15 cellular contexts compared by ENCODE assay signal in the genomic region with DNA sequence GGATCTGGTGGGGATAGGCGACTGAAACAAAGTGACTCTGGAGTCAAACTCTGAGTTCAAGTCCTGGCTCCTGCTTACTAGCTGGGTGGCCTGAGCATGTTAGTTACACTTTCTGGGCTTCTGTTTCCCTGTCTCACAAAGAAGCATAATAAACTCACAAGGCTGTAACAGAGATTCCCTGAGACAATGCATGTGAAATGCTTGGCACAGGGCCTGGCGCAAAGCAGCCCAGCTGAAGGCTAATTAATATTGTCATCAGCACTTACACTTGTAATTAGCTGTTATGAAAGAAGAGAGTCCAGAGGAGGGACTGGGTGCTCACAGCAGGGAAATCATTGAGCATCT.
DNase-seq lines count a peak whose midpoint lies in the region; FAIRE-seq and TF ChIP-seq lines count a peak whose summit lies in the region.
"Had no signal": no experiment of that assay in that cellular context is flagged by ENCODE, and none has a peak within 500 bp of the region (broad histone marks: within the 10 kb centered on the region; RNA-seq: fewer than 3 reads in every experiment).

No MANE protein-coding gene starts in this region.

- no peak overlapping the region for H2BK15ac ChIP-seq in mesendoderm (replicated peaks; ENCODE audit: low read depth)

- H3K18ac ChIP-seq in mesendoderm (ENCODE audit: low read length): no peak overlapping the region

- no peak overlapping the region for H3K56ac ChIP-seq in mesendoderm (ENCODE audit: low read length)

- no peaks in the 10 kb centered on the region for H3K79me2 ChIP-seq in mesendoderm (ENCODE audit: control insufficient read depth, insufficient read depth, low read length)

- H3K36me3 ChIP-seq in mesendoderm (ENCODE audit: control insufficient read depth, insufficient read depth, low read length): no peaks in the 10 kb centered on the region
- H3K36me3 ChIP-seq: neural progenitor cell, transverse colon had no signal

- no peak overlapping the region for H2BK5ac ChIP-seq in mesendoderm (ENCODE audit: low read length)

- H3K23ac ChIP-seq in mesendoderm (ENCODE audit: low read length): no peak overlapping the region

- H3K79me1 ChIP-seq in mesendoderm (ENCODE audit: low read length): no peaks in the 10 kb centered on the region

- H3K4me2 ChIP-seq in mesendoderm (ENCODE audit: low read length): no peak overlapping the region
- H3K4me2 ChIP-seq: neural progenitor cell had no signal

- no peak overlapping the region for H4K5ac ChIP-seq in mesendoderm (ENCODE audit: low read length)

- H3K27me3 ChIP-seq in mesendoderm (ENCODE audit: insufficient read depth, low read length, poor library complexity): no peaks in the 10 kb centered on the region
- H3K27me3 ChIP-seq: dorsolateral prefrontal cortex, neural progenitor cell, transverse colon had no signal

- H3K9ac ChIP-seq in mesendoderm (ENCODE audit: low read length): no peak overlapping the region
- H3K9ac ChIP-seq: neural progenitor cell had no signal

- DNase-seq in NCI-H748 (lab: John Stamatoyannopoulos, UW; ENCODE audit: unreplicated experiment) (peak; percentile 43), NCI-H748 treated with DMSO at 0.1 percent for 48 hours (lab: John Stamatoyannopoulos, UW) (no peak), NCI-H69 (lab: John Stamatoyannopoulos, UW) (peak; percentile 95), retina (peak; percentile 17), mesendoderm (no peak), GM13977 (ENCODE audit: low spot score) (no peak)
- no peak for DNase-seq in stimulated activated CD4-positive, alpha-beta T cell treated with anti-CD3 and anti-CD28 coated beads, Interleukin-2, amount 100 ng/mL, for 48 hours
- DNase-seq: activated CD8-positive, alpha-beta T cell treated with anti-CD3 and anti-CD28 coated beads, Interleukin-2, amount 10 ng/mL, durations not matched to agents 7 days and 5 days; aorta; stimulated activated CD4-positive, alpha-beta T cell treated with anti-CD3 and anti-CD28 coated beads, Interleukin-4, amount 100 ng/mL, for 4 hours; transverse colon had no signal

- no peak overlapping the region for H3K4ac ChIP-seq in mesendoderm (ENCODE audit: low read depth, low read length)

- no peak overlapping the region for H2AK5ac ChIP-seq in mesendoderm (ENCODE audit: low read length)

- WGBS in mesendoderm (ENCODE audit: extremely low coverage, insufficient coverage, low lambda C conversion rate): no CpG with 5 or more reads among the region's 2 CpGs

- in situ Hi-C loops in GM13977 (cut with MboI; ENCODE audit: low pct_unique_long_range_greater_than_20kb, low sequenced_read_pairs, unreplicated experiment): no loop called here

- H2BK120ac ChIP-seq in mesendoderm (ENCODE audit: low read depth, low read length): no peak overlapping the region

- no peak overlapping the region for H3K27ac ChIP-seq in mesendoderm (ENCODE audit: low read depth, low read length)
- H3K27ac ChIP-seq: neural progenitor cell, transverse colon had no signal

- H4K8ac ChIP-seq in mesendoderm (ENCODE audit: low read depth, low read length): no peak overlapping the region

- no peaks in the 10 kb centered on the region for H3K4me1 ChIP-seq in mesendoderm (ENCODE audit: control insufficient read depth, low read depth, low read length)

- TF ChIP-seq CTCF in GM13977 (IDR thresholded peaks at IDR 0.05; ENCODE audit: extremely low read depth, insufficient read depth, missing control alignments): no peak

- no peak overlapping the region for H3K4me3 ChIP-seq in mesendoderm (ENCODE audit: low read length)
- H3K4me3 ChIP-seq: lung, neural progenitor cell, transverse colon had no signal

- FAIRE-seq in endometrium (lab: Jason Lieb, UNC): peak; percentile 15

Comparison
In these comparisons a context has a peak if more than half of its experiments do, and no peak if none do; other contexts are left out.
1. DNase-seq: peak in NCI-H748 (single experiment), NCI-H69 (single experiment) and retina (single experiment); none in NCI-H748 treated with DMSO at 0.1 percent for 48 hours (single experiment), stimulated activated CD4-positive, alpha-beta T cell treated with anti-CD3 and anti-CD28 coated beads, Interleukin-2, amount 100 ng/mL, for 48 hours (0 of 2), mesendoderm (single experiment) and GM13977 (single experiment).